In the genomic region with DNA sequence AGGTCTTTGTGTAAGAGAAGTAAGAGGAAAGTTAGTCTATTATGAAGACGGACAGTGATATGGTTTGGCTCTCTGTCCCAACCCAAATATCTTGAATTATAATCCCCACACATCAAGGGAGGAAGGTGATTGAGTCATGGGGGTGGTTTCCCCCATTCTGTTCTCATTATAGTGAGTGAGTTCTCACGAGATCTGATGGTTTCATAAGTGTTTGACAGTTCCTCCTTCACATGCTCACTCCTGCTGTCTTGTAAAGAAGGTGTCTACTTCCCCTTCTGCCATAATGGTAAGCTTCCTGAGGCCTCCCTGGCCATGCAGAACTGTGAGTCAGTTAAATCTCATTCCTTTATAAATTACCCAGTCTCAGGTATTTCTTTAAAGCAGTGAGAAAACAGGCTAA, we compare ENCODE assay signal across 12 cellular contexts.
"Had no signal": no experiment of that assay in that cellular context is flagged by ENCODE, and none has a peak within 500 bp of the region (broad histone marks: within the 10 kb centered on the region; RNA-seq: fewer than 3 reads in every experiment).

No MANE protein-coding gene starts in this region.

- H3K4me1 Mint-ChIP-seq: activated CD8-positive, alpha-beta memory T cell treated with anti-CD3 and anti-CD28 coated beads, Interleukin-2, amount 10 ng/mL, durations not matched to agents 7 days and 5 days; natural killer cell had no signal

- H3K27ac Mint-ChIP-seq: activated CD8-positive, alpha-beta memory T cell treated with anti-CD3 and anti-CD28 coated beads, Interleukin-2, amount 10 ng/mL, durations not matched to agents 7 days and 5 days; activated T-cell treated with anti-CD3 and anti-CD28 coated beads, Interleukin-2, amount 50 U/mL, for 72 hours; natural killer cell; T-helper 1 cell treated with Interleukin-12 subunit alpha and Interleukin-12 subunit beta and Interleukin-4 antibody, amounts not matched to agents 30 μg/mL and 1 μg/mL, for 36 hours had no signal

- ATAC-seq: activated CD8-positive, alpha-beta memory T cell treated with anti-CD3 and anti-CD28 coated beads, Interleukin-2, amount 10 ng/mL, durations not matched to agents 7 days and 5 days; activated T-cell treated with anti-CD3 and anti-CD28 coated beads, Interleukin-2, amount 50 U/mL, for 72 hours; left cardiac atrium; natural killer cell had no signal

- H3K36me3 Mint-ChIP-seq: natural killer cell had no signal

- DNase-seq: activated CD4-positive, CD25-positive, alpha-beta regulatory T cell; activated CD8-positive, alpha-beta memory T cell treated with anti-CD3 and anti-CD28 coated beads, Interleukin-2, amount 10 ng/mL, durations not matched to agents 7 days and 5 days; activated naive CD4-positive, alpha-beta T cell treated with Interleukin-2 at 50 U/mL for 16 hours; activated T-cell treated with anti-CD3 and anti-CD28 coated beads, Interleukin-2, amount 50 U/mL, for 72 hours; foreskin fibroblast; glutamatergic neuron; left cardiac atrium; natural killer cell; posterior cingulate gyrus; small intestine; transverse colon had no signal

- H3K9me3 Mint-ChIP-seq: natural killer cell had no signal

- H3K4me3 Mint-ChIP-seq: activated CD8-positive, alpha-beta memory T cell treated with anti-CD3 and anti-CD28 coated beads, Interleukin-2, amount 10 ng/mL, durations not matched to agents 7 days and 5 days; activated T-cell treated with anti-CD3 and anti-CD28 coated beads, Interleukin-2, amount 50 U/mL, for 72 hours; natural killer cell; T-helper 1 cell treated with Interleukin-12 subunit alpha and Interleukin-12 subunit beta and Interleukin-4 antibody, amounts not matched to agents 30 μg/mL and 1 μg/mL, for 36 hours had no signal
